Comparison of ENCODE assay signal across 9 cellular contexts in the genomic region with DNA sequence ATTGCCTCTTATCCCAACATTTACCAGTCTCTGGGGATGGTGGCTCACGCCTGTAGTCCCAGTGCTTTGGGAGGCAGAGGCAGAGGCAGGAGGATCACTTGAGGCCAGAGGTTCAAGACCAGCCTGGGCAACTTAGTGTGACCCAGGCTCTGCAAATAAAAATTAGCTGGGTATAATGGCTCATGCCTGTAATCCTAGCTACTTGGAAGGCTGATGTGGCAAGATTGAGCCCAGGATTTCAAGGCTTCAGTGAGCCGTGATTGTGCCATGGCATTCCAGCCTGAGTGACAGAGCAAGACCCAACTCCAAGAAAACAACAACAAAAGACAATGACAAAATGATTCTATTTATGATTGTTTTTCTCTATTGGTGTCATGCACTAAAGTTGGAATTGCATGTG.
"Had no signal": no experiment of that assay in that cellular context is flagged by ENCODE, and none has a peak within 500 bp of the region (broad histone marks: within the 10 kb centered on the region; RNA-seq: fewer than 3 reads in every experiment).

No MANE protein-coding gene starts in this region.

- DNase-seq: GM23248, GOT3, H7, HFFc6, KBM-7 had no signal

- H3K9me3 ChIP-seq: HAP-1 had no signal

- H3K36me3 ChIP-seq: HAP-1 had no signal

- H3K9ac ChIP-seq: GM23248 had no signal

- H2AFZ ChIP-seq: GM23248 had no signal

- H3K4me3 ChIP-seq: GM23248, HAP-1 had no signal

- H3K4me1 ChIP-seq: HAP-1 had no signal

- ATAC-seq: HCT116, HepG2 had no signal

- H3K27ac ChIP-seq: GM23248, HL-60 had no signal
